ENCODE assay signal across 8 cellular contexts in genomic region chr2:36780231-36780808, GRCh38.
DNase-seq lines count a peak whose midpoint lies in the region; ATAC-seq and TF ChIP-seq lines count a peak whose summit lies in the region.

No MANE protein-coding gene starts in this region.

- no peaks in the 10 kb centered on the region for H3K4me1 ChIP-seq in testis

- peak; percentile 32 for ATAC-seq in activated naive CD8-positive, alpha-beta T cell treated with anti-CD3 and anti-CD28 coated beads, Interleukin-2, amount 10 ng/mL, durations not matched to agents 7 days and 5 days (ENCODE audit: low read depth)
- ATAC-seq in activated naive CD8-positive, alpha-beta T cell treated with anti-CD3 and anti-CD28 coated beads, Interleukin-2, amount 50 U/mL, for 24 hours: no peak
- peak; percentile 52 for ATAC-seq in HG02763 (IDR thresholded peaks at IDR 0.05; ENCODE audit: unreplicated experiment)
- ATAC-seq in HG03135 (IDR thresholded peaks at IDR 0.05; ENCODE audit: unreplicated experiment): no peak

- no peak for TF ChIP-seq POLR2A in testis (IDR thresholded peaks at IDR 0.05)

- H3K36me3 ChIP-seq in testis (ENCODE audit: low read depth, missing control alignments): no peaks in the 10 kb centered on the region

- no peak overlapping the region for H3K27ac Mint-ChIP-seq in activated naive CD8-positive, alpha-beta T cell treated with anti-CD3 and anti-CD28 coated beads, Interleukin-2, amount 10 ng/mL, durations not matched to agents 7 days and 5 days
- H3K27ac Mint-ChIP-seq in activated naive CD8-positive, alpha-beta T cell treated with anti-CD3 and anti-CD28 coated beads, Interleukin-2, amount 50 U/mL, for 24 hours: no peak overlapping the region

- POLR2A ChIA-PET in activated naive CD8-positive, alpha-beta T cell treated with anti-CD3 and anti-CD28 coated beads, Interleukin-2, amount 10 ng/mL, durations not matched to agents 7 days and 5 days (lab: Charles Lee): no interaction called here

- H3K27me3 Mint-ChIP-seq in activated naive CD8-positive, alpha-beta T cell treated with anti-CD3 and anti-CD28 coated beads, Interleukin-2, amount 10 ng/mL, durations not matched to agents 7 days and 5 days: peaks cover 21% of the 10 kb centered on the region
- peaks cover 7% of the 10 kb centered on the region for H3K27me3 Mint-ChIP-seq in activated naive CD8-positive, alpha-beta T cell treated with anti-CD3 and anti-CD28 coated beads, Interleukin-2, amount 50 U/mL, for 24 hours

- 12 to 20% methylated on average over 4 of the region's 4 CpGs for WGBS in testis, 2 donors

- no peaks in the 10 kb centered on the region for H3K36me3 Mint-ChIP-seq in activated naive CD8-positive, alpha-beta T cell treated with anti-CD3 and anti-CD28 coated beads, Interleukin-2, amount 10 ng/mL, durations not matched to agents 7 days and 5 days
- no peaks in the 10 kb centered on the region for H3K36me3 Mint-ChIP-seq in activated naive CD8-positive, alpha-beta T cell treated with anti-CD3 and anti-CD28 coated beads, Interleukin-2, amount 50 U/mL, for 24 hours (ENCODE audit: low read depth)

- no peak for DNase-seq in activated naive CD8-positive, alpha-beta T cell treated with anti-CD3 and anti-CD28 coated beads, Interleukin-2, amount 10 ng/mL, durations not matched to agents 7 days and 5 days
- DNase-seq in activated naive CD8-positive, alpha-beta T cell treated with anti-CD3 and anti-CD28 coated beads, Interleukin-2, amount 50 U/mL, for 24 hours: no peak
- DNase-seq in NCI-H446 (lab: John Stamatoyannopoulos, UW): peak; percentile 33 to 68
- DNase-seq in astrocyte of the spinal cord (ENCODE audit: low read depth, low spot score): peak; percentile 74
- DNase-seq in iPS-NIHi7 (ENCODE audit: extremely low spot score): peak; percentile 67
- no peak for DNase-seq in testis

- H3K9me3 Mint-ChIP-seq in activated naive CD8-positive, alpha-beta T cell treated with anti-CD3 and anti-CD28 coated beads, Interleukin-2, amount 10 ng/mL, durations not matched to agents 7 days and 5 days: no peaks in the 10 kb centered on the region
- H3K9me3 Mint-ChIP-seq in activated naive CD8-positive, alpha-beta T cell treated with anti-CD3 and anti-CD28 coated beads, Interleukin-2, amount 50 U/mL, for 24 hours: no peaks in the 10 kb centered on the region

- H3K27ac ChIP-seq in testis: no peak overlapping the region

- in situ Hi-C loops in astrocyte of the spinal cord (cut with HindIII; ENCODE audit: low sequenced_read_pairs): no loop called here

- H3K4me3 ChIP-seq in astrocyte of the spinal cord (ENCODE audit: low read depth, low read length) (no peak overlapping the region), testis (no peak overlapping the region)

- intact Hi-C loops in testis (cut with DNase I; ENCODE audit: low total_unique reads): no loop called here

- peaks cover 2% of the 10 kb centered on the region for H3K4me1 Mint-ChIP-seq in activated naive CD8-positive, alpha-beta T cell treated with anti-CD3 and anti-CD28 coated beads, Interleukin-2, amount 10 ng/mL, durations not matched to agents 7 days and 5 days
- H3K4me1 Mint-ChIP-seq in activated naive CD8-positive, alpha-beta T cell treated with anti-CD3 and anti-CD28 coated beads, Interleukin-2, amount 50 U/mL, for 24 hours: peaks cover 2% of the 10 kb centered on the region

- TF ChIP-seq CTCF in astrocyte of the spinal cord (IDR thresholded peaks at IDR 0.05; ENCODE audit: low read depth, low read length) (peak; percentile 77), testis (IDR thresholded peaks at IDR 0.05) (peak; percentile 77 to 92 (median 86))

- H3K4me3 Mint-ChIP-seq in activated naive CD8-positive, alpha-beta T cell treated with anti-CD3 and anti-CD28 coated beads, Interleukin-2, amount 10 ng/mL, durations not matched to agents 7 days and 5 days: no peak overlapping the region
- H3K4me3 Mint-ChIP-seq in activated naive CD8-positive, alpha-beta T cell treated with anti-CD3 and anti-CD28 coated beads, Interleukin-2, amount 50 U/mL, for 24 hours: no peak overlapping the region

- no peaks in the 10 kb centered on the region for H3K9me3 ChIP-seq in testis

- H3K27me3 ChIP-seq in testis: no peaks in the 10 kb centered on the region

Comparison
In these comparisons a context has a peak if more than half of its experiments do, and no peak if none do; other contexts are left out.
1. ATAC-seq: peak in activated naive CD8-positive, alpha-beta T cell treated with anti-CD3 and anti-CD28 coated beads, Interleukin-2, amount 10 ng/mL, durations not matched to agents 7 days and 5 days (single experiment) and HG02763 (single experiment); none in activated naive CD8-positive, alpha-beta T cell treated with anti-CD3 and anti-CD28 coated beads, Interleukin-2, amount 50 U/mL, for 24 hours (single experiment) and HG03135 (single experiment).
2. DNase-seq: peak in NCI-H446 (2 of 2), astrocyte of the spinal cord (single experiment) and iPS-NIHi7 (single experiment); none in activated naive CD8-positive, alpha-beta T cell treated with anti-CD3 and anti-CD28 coated beads, Interleukin-2, amount 10 ng/mL, durations not matched to agents 7 days and 5 days (single experiment), activated naive CD8-positive, alpha-beta T cell treated with anti-CD3 and anti-CD28 coated beads, Interleukin-2, amount 50 U/mL, for 24 hours (single experiment) and testis (single experiment).